19 cellular contexts compared by ENCODE assay signal in genomic region chr2:24873619-24874018, GRCh38. TPM values are rescaled to one million over a fixed set of nuclear protein-coding genes. Genes with fewer than 3 reads are reported as not detected.
DNase-seq lines count a peak whose midpoint lies in the region; ATAC-seq and TF ChIP-seq lines count a peak whose summit lies in the region.
"Had no signal": no experiment of that assay in that cellular context is flagged by ENCODE, and none has a peak within 500 bp of the region (broad histone marks: within the 10 kb centered on the region; RNA-seq: fewer than 3 reads in every experiment).

No MANE protein-coding gene starts in this region.

- TF ChIP-seq CTCF in heart left ventricle (IDR thresholded peaks at IDR 0.05) (no peak), neutrophil (IDR thresholded peaks at IDR 0.05) (no peak), thyroid gland (IDR thresholded peaks at IDR 0.05) (no peak), prostate gland (IDR thresholded peaks at IDR 0.05) (no peak)

- no peak for TF ChIP-seq POLR2A in heart left ventricle (IDR thresholded peaks at IDR 0.05)
- TF ChIP-seq POLR2A in thyroid gland (IDR thresholded peaks at IDR 0.05): no peak
- TF ChIP-seq POLR2A in prostate gland (IDR thresholded peaks at IDR 0.05): no peak

- H3K4me3 ChIP-seq in heart left ventricle (no peak overlapping the region), neutrophil (ENCODE audit: low read depth in 1 of 2, low read length in 1 of 2) (no peak overlapping the region), thyroid gland (replicated peaks in 1 of 3) (no peak overlapping the region), prostate gland (no peak overlapping the region)
- H3K4me3 ChIP-seq: Peyer's patch, SK-N-MC had no signal

- no peaks in the 10 kb centered on the region for H3K9me3 ChIP-seq in heart left ventricle
- H3K9me3 ChIP-seq in neutrophil: no peaks in the 10 kb centered on the region
- H3K9me3 ChIP-seq in thyroid gland: no peaks in the 10 kb centered on the region
- no peaks in the 10 kb centered on the region for H3K9me3 ChIP-seq in prostate gland
- H3K9me3 ChIP-seq: Peyer's patch had no signal

- ATAC-seq in heart left ventricle (peak in 3 of 4 donors; percentile 42 to 48 (median 43)), GM21447 (IDR thresholded peaks at IDR 0.05; ENCODE audit: unreplicated experiment) (no peak)
- ATAC-seq: activated CD8-positive, alpha-beta T cell treated with anti-CD3 and anti-CD28 coated beads for 36 hours had no signal

- intact Hi-C loops in heart left ventricle (cut with DNase I) (no loop called here), thyroid gland (cut with DNase I) (no loop called here), prostate gland (cut with DNase I) (no loop called here)

- H3K4me1 ChIP-seq in heart left ventricle (peaks cover 0 to 39% (median 10%) of the 10 kb centered on the region in 12 donors), neutrophil (ENCODE audit: control insufficient read depth in 1 of 2, insufficient read depth in 1 of 2, low read depth in 1 of 2, low read length in 1 of 2) (peaks cover 27 to 29% of the 10 kb centered on the region in 2 experiments), thyroid gland (peaks cover 0 to 25% of the 10 kb centered on the region in 2 donors), prostate gland (replicated peaks) (no peaks in the 10 kb centered on the region)
- H3K4me1 ChIP-seq: Peyer's patch had no signal

- H3K36me3 ChIP-seq in heart left ventricle (no peaks in the 10 kb centered on the region), neutrophil (no peaks in the 10 kb centered on the region), thyroid gland (no peaks in the 10 kb centered on the region), prostate gland (no peaks in the 10 kb centered on the region)
- H3K36me3 ChIP-seq: Peyer's patch had no signal

- no peak for DNase-seq in heart left ventricle
- DNase-seq in thyroid gland: no peak
- DNase-seq in prostate gland (ENCODE audit: low spot score): no peak
- DNase-seq in SW480 (ENCODE audit: low spot score): no peak
- DNase-seq in HT-29 (ENCODE audit: low spot score): no peak
- DNase-seq: activated CD4-positive, CD25-positive, alpha-beta regulatory T cell; activated CD8-positive, alpha-beta T cell treated with anti-CD3 and anti-CD28 coated beads for 36 hours; activated naive CD4-positive, alpha-beta T cell; amygdala; effector CD8-positive, alpha-beta T cell; head of caudate nucleus; NCI-H524; stimulated activated CD4-positive, alpha-beta T cell treated with anti-CD3 and anti-CD28 coated beads, Interleukin-4, amount 100 ng/mL, for 1 hour; T-helper 9 cell had no signal

- H3K27ac ChIP-seq in adipose tissue (ENCODE audit: low read depth, low read length) (peak overlapping the region; percentile 25), heart left ventricle (peak overlapping the region in 9 of 12 donors; percentile 14 to 81 (median 52)), neutrophil (peak overlapping the region; percentile 42), thyroid gland (peak overlapping the region in 2 of 3 donors; percentile 10 to 63), prostate gland (no peak overlapping the region)
- H3K27ac ChIP-seq: SK-N-MC had no signal

- WGBS in adipose tissue, 3 donors: 36 to 91% (median 55%) methylated on average over 8 of the region's 8 CpGs
- WGBS in heart left ventricle, 4 donors: 68 to 92% (median 88%) methylated on average over 8 of the region's 8 CpGs
- 77 to 85% methylated on average over 8 of the region's 8 CpGs for WGBS in thyroid gland, 2 donors
- WGBS in prostate gland: 90% methylated on average over 8 of the region's 8 CpGs

- H3K27me3 ChIP-seq in heart left ventricle (no peaks in the 10 kb centered on the region), neutrophil (no peaks in the 10 kb centered on the region), thyroid gland (no peaks in the 10 kb centered on the region), prostate gland (replicated peaks; ENCODE audit: insufficient read depth) (no peaks in the 10 kb centered on the region)
- H3K27me3 ChIP-seq: Peyer's patch had no signal

RNA-seq across cellular contexts. Expression of gene ADCY3, which starts 46.4 kb away (rescaled TPM):
- polyA plus RNA-seq in adipose tissue (100 to 1,000 TPM in 1 of 3 donors, 10 to 100 TPM in 2; 16.4 to 120 (median 96.4) TPM), heart left ventricle (10 to 100 TPM; 10.9 to 14.4 TPM)
- total RNA-seq in heart left ventricle (10 to 100 TPM in 7 of 9 donors, 1 to 10 TPM in 2; 9.3 to 36.0 (median 17.5) TPM), thyroid gland (10 to 100 TPM; 17.5 to 38.7 (median 29.2) TPM), prostate gland (10 to 100 TPM; 20.8 to 44.3 TPM)
- total RNA-seq in HT-29 (2014; rRNA removed; shearing (Covaris generic)): 78.1 and 80.7 TPM in 2 replicates

Comparison
In these comparisons a context has a peak if more than half of its experiments do, and no peak if none do; other contexts are left out.
1. H3K27ac ChIP-seq: peak in adipose tissue (single experiment), heart left ventricle (9 of 12), neutrophil (single experiment) and thyroid gland (2 of 3); none in prostate gland (0 of 2).